In genomic region chr7:44799939-44800338, GRCh38 we compare ENCODE assay signal across 15 cellular contexts. TPM values are rescaled to one million over a fixed set of nuclear protein-coding genes. Genes with fewer than 3 reads are reported as not detected.
DNase-seq lines count a peak whose midpoint lies in the region; ATAC-seq, FAIRE-seq and TF ChIP-seq lines count a peak whose summit lies in the region.
"Had no signal": no experiment of that assay in that cellular context is flagged by ENCODE, and none has a peak within 500 bp of the region (broad histone marks: within the 10 kb centered on the region; RNA-seq: fewer than 3 reads in every experiment).

No MANE protein-coding gene starts in this region.

- H3K4me2 ChIP-seq in OCI-LY7 (ENCODE audit: low read length), result 0 out of 2 replicates have a peak overlapping the region, but pooled peaks have one; percentile 39
- peak overlapping the region; percentile 57 for H3K4me2 ChIP-seq in GM12878 (ENCODE audit: control insufficient read depth, insufficient read depth)
- no peak overlapping the region for H3K4me2 ChIP-seq in neural cell (ENCODE audit: low read length)

- H3K9me3 ChIP-seq in OCI-LY7 (ENCODE audit: low read length) (no peaks in the 10 kb centered on the region), GM12878 (replicated peaks; ENCODE audit: control insufficient read depth, insufficient read depth, low read length) (no peaks in the 10 kb centered on the region), neural cell (ENCODE audit: low read length) (no peaks in the 10 kb centered on the region)
- H3K9me3 ChIP-seq: Peyer's patch had no signal

- no peaks in the 10 kb centered on the region for H3F3A ChIP-seq in neural cell (ENCODE audit: insufficient read depth, low read length, poor library complexity, severe bottlenecking)

- POLR2A ChIA-PET in activated CD4-positive, alpha-beta T cell treated with anti-CD3 and anti-CD28 coated beads, Interleukin-2, amount 10 ng/mL, durations not matched to agents 7 days and 5 days (lab: Charles Lee), result no interaction called here
- POLR2A ChIA-PET in OCI-LY7 (lab: Charles Lee) (interaction anchor here (0.7 kb wide), 2 partner anchors 10 to 13 kb away, joined by 3 to 5 read pairs; no protein-coding TSS in a partner anchor), GM12878 (lab: Charles Lee) (interaction anchor here (0.7 to 0.8 kb wide), 3 partner anchors 10 to 177 kb away, joined by 4 to 5 read pairs (median 4); no protein-coding TSS in a partner anchor)

- no peak for FAIRE-seq in GM12878 (lab: Jason Lieb, UNC)

- no peak for DNase-seq in activated CD4-positive, alpha-beta T cell treated with anti-CD3 and anti-CD28 coated beads, Interleukin-2, amount 10 ng/mL, durations not matched to agents 7 days and 5 days
- DNase-seq in activated CD4-positive, alpha-beta T cell treated with anti-CD3 and anti-CD28 coated beads for 48 hours, result no peak
- DNase-seq in OCI-LY7 (ENCODE audit: low spot score), result no peak
- DNase-seq in GM12878 (ENCODE audit: low read depth, low spot score), result no peak
- DNase-seq in COR-L47 (lab: John Stamatoyannopoulos, UW), result no peak
- no peak for DNase-seq in Ammon's horn (ENCODE audit: low spot score)
- no peak for DNase-seq in lower leg skin (ENCODE audit: low spot score in 2 of 2)
- DNase-seq: DMS79 treated with DMSO at 0.1 percent for 48 hours; left ventricle myocardium superior; NCI-H1092 treated with DMSO at 0.1 percent for 48 hours; NCI-H226; Peyer's patch; stimulated activated CD8-positive, alpha-beta memory T cell treated with anti-CD3 and anti-CD28 coated beads, Interleukin-4, amount 100 ng/mL, for 48 hours had no signal

- TF ChIP-seq EP300 in GM12878 (IDR thresholded peaks at IDR 0.05; ENCODE audit: borderline replicate concordance in 1 of 2, control insufficient read depth in 1 of 2, low read depth in 2 of 2, low read length in 2 of 2) (no peak), neural cell (conservative IDR thresholded peaks at IDR 0.05; ENCODE audit: poor library complexity, severe bottlenecking) (no peak)

- SMC1A ChIA-PET in GM12878 (lab: Charles Lee; ENCODE audit: uncharacterized antibody, unreplicated experiment), result no interaction called here

- no peaks in the 10 kb centered on the region for H3K9me3 Mint-ChIP-seq in activated CD4-positive, alpha-beta T cell treated with anti-CD3 and anti-CD28 coated beads, Interleukin-2, amount 10 ng/mL, durations not matched to agents 7 days and 5 days

- TF ChIP-seq RAD21 in GM12878 (IDR thresholded peaks at IDR 0.05; ENCODE audit: insufficient read depth, low read depth, low read length) (no peak), neural cell (conservative IDR thresholded peaks at IDR 0.05) (no peak)

- BruUV-seq in OCI-LY7 (replicated peaks; lab: Mats Ljungman, UMichigan) (no TSS peak), GM12878 (replicated peaks; lab: Mats Ljungman, UMichigan) (no TSS peak)

- H3K27ac ChIP-seq in OCI-LY7 (ENCODE audit: low read depth, low read length, poor library complexity, severe bottlenecking) (no peak overlapping the region), GM12878 (ENCODE audit: control insufficient read depth, insufficient read depth) (no peak overlapping the region), neural cell (ENCODE audit: low read length) (no peak overlapping the region)
- H3K27ac ChIP-seq: cardiac muscle cell, Peyer's patch had no signal

- peaks cover 52% of the 10 kb centered on the region for H3K79me2 ChIP-seq in OCI-LY7 (ENCODE audit: insufficient read depth, low read depth, low read length)
- peaks cover 51% of the 10 kb centered on the region for H3K79me2 ChIP-seq in GM12878 (ENCODE audit: control insufficient read depth, insufficient read depth, low read length)
- peaks cover 31% of the 10 kb centered on the region for H3K79me2 ChIP-seq in neural cell (replicated peaks; ENCODE audit: insufficient read depth, low read length)

- H3K4me3 Mint-ChIP-seq in activated CD4-positive, alpha-beta T cell treated with anti-CD3 and anti-CD28 coated beads, Interleukin-2, amount 10 ng/mL, durations not matched to agents 7 days and 5 days, result peak overlapping the region; percentile 41

- H3K36me3 ChIP-seq in OCI-LY7 (ENCODE audit: insufficient read depth, low read length) (peaks cover 83% of the 10 kb centered on the region), GM12878 (ENCODE audit: control insufficient read depth in 2 of 2, insufficient read depth in 2 of 2, low read length in 1 of 2) (peaks cover 11 to 43% of the 10 kb centered on the region in 2 experiments), neural cell (ENCODE audit: insufficient read depth, low read length) (peaks cover 8% of the 10 kb centered on the region)

- H3K4me1 ChIP-seq in OCI-LY7 (ENCODE audit: insufficient read depth, low read length, poor library complexity, severe bottlenecking) (peaks cover 19% of the 10 kb centered on the region), GM12878 (ENCODE audit: control insufficient read depth, insufficient read depth, low read length) (peaks cover 3% of the 10 kb centered on the region)

- no peak overlapping the region for H3K4me3 ChIP-seq in OCI-LY7 (ENCODE audit: low read depth, low read length, poor library complexity, severe bottlenecking)
- peak overlapping the region; percentile 50 for H3K4me3 ChIP-seq in GM12878
- H3K4me3 ChIP-seq in neural cell (ENCODE audit: low read length), result peak overlapping the region; percentile 83
- H3K4me3 ChIP-seq in lower leg skin (ENCODE audit: low read depth, poor library complexity, severe bottlenecking), result no peak overlapping the region
- H3K4me3 ChIP-seq: cardiac muscle cell, Peyer's patch had no signal

- CTCF ChIA-PET in activated CD4-positive, alpha-beta T cell treated with anti-CD3 and anti-CD28 coated beads, Interleukin-2, amount 10 ng/mL, durations not matched to agents 7 days and 5 days (lab: Charles Lee), result interaction anchor here (1.4 kb wide), 1 partner anchor 336 kb away, joined by 3 read pairs; no protein-coding TSS in a partner anchor
- CTCF ChIA-PET in OCI-LY7 (lab: Charles Lee; ENCODE audit: unreplicated experiment), result interaction anchor here (0.6 kb wide), 1 partner anchor 753 kb away, joined by 3 read pairs; no protein-coding TSS in a partner anchor
- CTCF ChIA-PET in GM12878 (lab: Yijun Ruan, JAX), result interaction anchor here (0.6 to 1.1 kb wide), 2 partner anchors 28 to 209 kb away, joined by 3 to 4 read pairs; no protein-coding TSS in a partner anchor

- no peaks in the 10 kb centered on the region for H3K27me3 ChIP-seq in GM12878 (replicated peaks in 1 of 2; ENCODE audit: control insufficient read depth in 2 of 2, insufficient read depth in 2 of 2, low read length in 1 of 2)
- H3K27me3 ChIP-seq in neural cell (ENCODE audit: insufficient read depth, low read depth, low read length), result no peaks in the 10 kb centered on the region
- H3K27me3 ChIP-seq: cardiac muscle cell, Peyer's patch had no signal

- H2AFZ ChIP-seq in OCI-LY7 (ENCODE audit: low read length) (no peak overlapping the region), GM12878 (ENCODE audit: control insufficient read depth, low read depth, low read length) (no peak overlapping the region), neural cell (ENCODE audit: low read depth, low read length) (no peak overlapping the region)

- WGBS in GM12878 (ENCODE audit: insufficient coverage, insufficient replicate concordance, low lambda C conversion rate, missing lambda C conversion rate), result 89% methylated on average over 4 of the region's 4 CpGs
- WGBS in lower leg skin, 2 donors, result 76 to 81% methylated on average over 4 of the region's 4 CpGs

- no peaks in the 10 kb centered on the region for H3K27me3 Mint-ChIP-seq in activated CD4-positive, alpha-beta T cell treated with anti-CD3 and anti-CD28 coated beads, Interleukin-2, amount 10 ng/mL, durations not matched to agents 7 days and 5 days

- RAD21 ChIA-PET in GM12878 (lab: Charles Lee; ENCODE audit: unreplicated experiment), result no interaction called here

- peaks cover 46% of the 10 kb centered on the region for H3K4me1 Mint-ChIP-seq in activated CD4-positive, alpha-beta T cell treated with anti-CD3 and anti-CD28 coated beads, Interleukin-2, amount 10 ng/mL, durations not matched to agents 7 days and 5 days

- no peak for ATAC-seq in GM12878
- ATAC-seq: left ventricle myocardium superior had no signal

- H3K36me3 Mint-ChIP-seq in activated CD4-positive, alpha-beta T cell treated with anti-CD3 and anti-CD28 coated beads, Interleukin-2, amount 10 ng/mL, durations not matched to agents 7 days and 5 days (ENCODE audit: low read depth), result peaks cover 59% of the 10 kb centered on the region

- H3K9ac ChIP-seq in GM12878 (ENCODE audit: control insufficient read depth, insufficient read depth, low read length), result no peak overlapping the region
- no peak overlapping the region for H3K9ac ChIP-seq in neural cell (ENCODE audit: low read length)

- H3K27ac Mint-ChIP-seq in activated CD4-positive, alpha-beta T cell treated with anti-CD3 and anti-CD28 coated beads, Interleukin-2, amount 10 ng/mL, durations not matched to agents 7 days and 5 days, result peak overlapping the region; percentile 11

- intact Hi-C loops in OCI-LY7 (cut with micrococcal nuclease; ENCODE audit: unreplicated experiment) (loop anchor here (1.0 kb wide), 1 partner anchor 212 kb away; no protein-coding TSS in a partner anchor), GM12878 (cut with micrococcal nuclease; ENCODE audit: unreplicated experiment) (loop anchor here (5.0 kb wide), 2 partner anchors 193 to 218 kb away; partner anchors contain the start of genes OGDH and TMED4), lower leg skin (cut with DNase I; ENCODE audit: low total_unique reads) (no loop called here)

- TF ChIP-seq POLR2A in GM12878 (IDR thresholded peaks at IDR 0.05; ENCODE audit: low read depth, low read length), result no peak
- no peak for TF ChIP-seq POLR2A in lower leg skin (IDR thresholded peaks at IDR 0.05)

- in situ Hi-C loops in GM12878 (cut with MboI), result no loop called here

- TF ChIP-seq CTCF in OCI-LY7 (conservative IDR thresholded peaks at IDR 0.05; ENCODE audit: low read length) (no peak), GM12878 (IDR thresholded peaks at IDR 0.05 in 2 of 3, conservative IDR thresholded peaks at IDR 0.05 in 1 of 3; ENCODE audit: control insufficient read depth in 2 of 3, extremely low read depth in 1 of 3, insufficient read depth in 1 of 3, low read depth in 3 of 3, low read length in 3 of 3) (no peak), neural cell (IDR thresholded peaks at IDR 0.05; ENCODE audit: poor library complexity, severe bottlenecking) (no peak), lower leg skin (IDR thresholded peaks at IDR 0.05) (no peak)

- peaks cover 30% of the 10 kb centered on the region for H4K20me1 ChIP-seq in OCI-LY7 (ENCODE audit: insufficient read depth, low read length)
- peaks cover 7% of the 10 kb centered on the region for H4K20me1 ChIP-seq in GM12878 (ENCODE audit: control insufficient read depth, insufficient read depth)
- H4K20me1 ChIP-seq in neural cell (ENCODE audit: insufficient read depth), result peaks cover 11% of the 10 kb centered on the region

- H3K9me2 ChIP-seq in OCI-LY7 (ENCODE audit: insufficient read depth, low read length) (no peaks in the 10 kb centered on the region), neural cell (ENCODE audit: insufficient read depth, low read length) (no peaks in the 10 kb centered on the region)

RNA-seq across cellular contexts. Expression of gene PPIA, which starts 3.5 kb away (rescaled TPM):
- total RNA-seq in activated CD4-positive, alpha-beta T cell treated with anti-CD3 and anti-CD28 coated beads, Interleukin-2, amount 10 ng/mL, durations not matched to agents 7 days and 5 days, result 1,000 to 10,000 TPM; 1,993 to 2,183 TPM
- total RNA-seq in OCI-LY7 (2014; rRNA removed; shearing (Covaris generic)), result 2,827 and 2,935 TPM in 2 replicates
- total RNA-seq in OCI-LY7 (2022), result 2,267 and 2,573 TPM in 2 replicates
- 199 and 207 TPM in 2 replicates for total RNA-seq in GM12878 (2013; cell fraction: nucleolus; rRNA removed)
- 4,456 and 4,588 TPM in 2 replicates for total RNA-seq in GM12878 (2014; rRNA removed)
- 4,167 and 4,257 TPM in 2 replicates for total RNA-seq in GM12878 (2014; rRNA removed; fragmentation: Illumina TruSeq; extraction: Trizol)
- total RNA-seq in GM12878 (2021), result 2,712 and 2,761 TPM in 2 replicates
- 2,354 TPM for polyA plus RNA-seq in GM12878 (2011; ENCODE audit: low read depth)
- 5,180 and 5,731 TPM in 2 replicates for polyA plus RNA-seq in GM12878 (2011; rRNA removed)
- 5,694 and 5,820 TPM in 2 replicates for polyA plus RNA-seq in GM12878 (2011; cell fraction: cytosol; rRNA removed)
- 2,120 and 2,526 TPM in 2 replicates for polyA plus RNA-seq in GM12878 (2011; cell fraction: nucleus; rRNA removed)
- 2,415 and 3,182 TPM in 2 replicates for polyA plus RNA-seq in GM12878 (2012)
- 7,982 and 8,071 TPM in 2 replicates for polyA plus RNA-seq in GM12878 (2014; fragmentation: Illumina TruSeq; extraction: Trizol)
- polyA plus RNA-seq in GM12878 (2014; fragmentation: Nextera tagmentation; extraction: Ambion mirVana), result 1,000 to 10,000 TPM; 4,393 to 4,550 TPM
- polyA plus RNA-seq in GM12878 (2014; rRNA removed), result 5,467 and 5,874 TPM in 2 replicates
- 1,000 to 10,000 TPM; 5,978 to 5,991 TPM for polyA plus RNA-seq in GM12878 (2016; fragmentation: Nextera tagmentation; extraction: Ambion mirVana)
- 2,105 and 2,245 TPM in 2 replicates for polyA minus RNA-seq in GM12878 (2011; rRNA and poly(A)+ RNA removed)
- 516 and 593 TPM in 2 replicates for polyA minus RNA-seq in GM12878 (2011; cell fraction: cytosol; rRNA and poly(A)+ RNA removed)
- 234 and 319 TPM in 2 replicates for polyA minus RNA-seq in GM12878 (2011; cell fraction: nucleus; rRNA and poly(A)+ RNA removed)
- polyA plus RNA-seq in neural cell, result 2,762 and 2,769 TPM in 2 replicates
- polyA minus RNA-seq in neural cell, result 790 and 911 TPM in 2 replicates
- total RNA-seq in lower leg skin, result 1,000 to 10,000 TPM; 1,809 to 2,568 (median 2,150) TPM

RNA-seq across cellular contexts. Expression of gene H2AZ2, which starts 47.9 kb away (rescaled TPM):
- 100 to 1,000 TPM; 327 to 404 TPM for total RNA-seq in activated CD4-positive, alpha-beta T cell treated with anti-CD3 and anti-CD28 coated beads, Interleukin-2, amount 10 ng/mL, durations not matched to agents 7 days and 5 days
- total RNA-seq in OCI-LY7 (2014; rRNA removed; shearing (Covaris generic)), result 440 and 450 TPM in 2 replicates
- 274 and 291 TPM in 2 replicates for total RNA-seq in OCI-LY7 (2022)
- total RNA-seq in GM12878 (2013; cell fraction: nucleolus; rRNA removed), result 59.9 and 61.4 TPM in 2 replicates
- total RNA-seq in GM12878 (2014; rRNA removed), result 268 and 270 TPM in 2 replicates
- total RNA-seq in GM12878 (2014; rRNA removed; fragmentation: Illumina TruSeq; extraction: Trizol), result 166 and 170 TPM in 2 replicates
- total RNA-seq in GM12878 (2021), result 212 and 219 TPM in 2 replicates
- 183 TPM for polyA plus RNA-seq in GM12878 (2011; ENCODE audit: low read depth)
- polyA plus RNA-seq in GM12878 (2011; rRNA removed), result 285 and 347 TPM in 2 replicates
- 303 and 308 TPM in 2 replicates for polyA plus RNA-seq in GM12878 (2011; cell fraction: cytosol; rRNA removed)
- polyA plus RNA-seq in GM12878 (2011; cell fraction: nucleus; rRNA removed), result 78.4 and 86.9 TPM in 2 replicates
- polyA plus RNA-seq in GM12878 (2012), result 164 and 168 TPM in 2 replicates
- polyA plus RNA-seq in GM12878 (2014; fragmentation: Illumina TruSeq; extraction: Trizol), result 154 and 167 TPM in 2 replicates
- 100 to 1,000 TPM; 118 to 162 TPM for polyA plus RNA-seq in GM12878 (2014; fragmentation: Nextera tagmentation; extraction: Ambion mirVana)
- 234 and 282 TPM in 2 replicates for polyA plus RNA-seq in GM12878 (2014; rRNA removed)
- 100 to 1,000 TPM; 358 to 366 TPM for polyA plus RNA-seq in GM12878 (2016; fragmentation: Nextera tagmentation; extraction: Ambion mirVana)
- 137 and 175 TPM in 2 replicates for polyA minus RNA-seq in GM12878 (2011; rRNA and poly(A)+ RNA removed)
- 49.3 and 52.8 TPM in 2 replicates for polyA minus RNA-seq in GM12878 (2011; cell fraction: cytosol; rRNA and poly(A)+ RNA removed)
- 13.1 and 19.0 TPM in 2 replicates for polyA minus RNA-seq in GM12878 (2011; cell fraction: nucleus; rRNA and poly(A)+ RNA removed)
- polyA plus RNA-seq in neural cell, result 152 and 182 TPM in 2 replicates
- polyA minus RNA-seq in neural cell, result 212 and 242 TPM in 2 replicates
- total RNA-seq in lower leg skin, result 10 to 100 TPM; 62.8 to 83.8 (median 70.1) TPM

RNA-seq across cellular contexts. Expression of gene ZMIZ2, which starts 51.3 kb away (rescaled TPM):
- 100 to 1,000 TPM in 1 of 2 experiments, 10 to 100 TPM in 1; 98.6 to 100 TPM for total RNA-seq in activated CD4-positive, alpha-beta T cell treated with anti-CD3 and anti-CD28 coated beads, Interleukin-2, amount 10 ng/mL, durations not matched to agents 7 days and 5 days
- total RNA-seq in OCI-LY7 (2014; rRNA removed; shearing (Covaris generic)), result 17.2 and 18.0 TPM in 2 replicates
- total RNA-seq in OCI-LY7 (2022) (79.7 and 91.7 TPM in 2 replicates), GM12878 (2014; rRNA removed) (22.4 and 23.9 TPM in 2 replicates), GM12878 (2014; rRNA removed; fragmentation: Illumina TruSeq; extraction: Trizol) (12.6 and 13.4 TPM in 2 replicates), GM12878 (2021) (127 and 158 TPM in 2 replicates), lower leg skin (10 to 100 TPM; 21.1 to 36.0 (median 24.7) TPM)
- 287 and 327 TPM in 2 replicates for total RNA-seq in GM12878 (2013; cell fraction: nucleolus; rRNA removed)
- polyA plus RNA-seq in GM12878 (2011; ENCODE audit: low read depth), result 73.8 TPM
- polyA plus RNA-seq in GM12878 (2011; rRNA removed) (9.9 and 20.5 TPM in 2 replicates), GM12878 (2014; fragmentation: Illumina TruSeq; extraction: Trizol) (20.0 and 47.0 TPM in 2 replicates), GM12878 (2014; fragmentation: Nextera tagmentation; extraction: Ambion mirVana) (1 to 10 TPM in 1 of 2 experiments, under 1 TPM in 1; 0.71 to 1.5 TPM), GM12878 (2014; rRNA removed) (68.1 and 79.0 TPM in 2 replicates), GM12878 (2016; fragmentation: Nextera tagmentation; extraction: Ambion mirVana) (1 to 10 TPM; 6.8 to 7.5 TPM), neural cell (18.3 and 19.8 TPM in 2 replicates)
- polyA plus RNA-seq in GM12878 (2011; cell fraction: cytosol; rRNA removed), result 13.0 and 19.1 TPM in 2 replicates
- polyA plus RNA-seq in GM12878 (2011; cell fraction: nucleus; rRNA removed), result 376 and 416 TPM in 2 replicates
- 90.6 and 196 TPM in 2 replicates for polyA plus RNA-seq in GM12878 (2012)
- 28.2 and 51.1 TPM in 2 replicates for polyA minus RNA-seq in GM12878 (2011; rRNA and poly(A)+ RNA removed)
- 16.3 and 17.5 TPM in 2 replicates for polyA minus RNA-seq in GM12878 (2011; cell fraction: cytosol; rRNA and poly(A)+ RNA removed)
- 87.9 and 145 TPM in 2 replicates for polyA minus RNA-seq in GM12878 (2011; cell fraction: nucleus; rRNA and poly(A)+ RNA removed)
- 39.4 and 45.6 TPM in 2 replicates for polyA minus RNA-seq in neural cell

Comparison
In these comparisons a context has a peak if more than half of its experiments do, and no peak if none do; other contexts are left out.
1. H3K4me3 ChIP-seq: peak in GM12878 (single experiment) and neural cell (single experiment); none in OCI-LY7 (single experiment) and lower leg skin (single experiment).